ENCODE assay signal across 9 cellular contexts in the genomic region with DNA sequence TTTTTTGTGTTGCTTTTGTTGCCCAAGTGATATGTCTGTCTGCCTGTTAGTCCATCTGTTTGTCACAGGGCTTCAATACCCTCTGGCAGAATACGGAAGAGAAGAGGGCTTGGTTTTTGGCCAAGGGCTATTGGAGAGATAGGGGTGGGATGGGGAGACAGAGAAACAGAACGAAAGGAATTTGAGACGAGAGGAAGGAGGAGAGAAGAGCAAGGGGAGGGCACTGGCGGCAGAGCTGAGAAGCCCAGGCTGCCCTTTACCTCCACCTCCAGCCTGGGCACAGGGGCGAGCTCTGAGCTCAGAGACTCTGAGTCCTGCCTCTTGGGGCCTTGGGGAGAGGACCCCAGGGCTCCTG. TPM values are rescaled to one million over a fixed set of nuclear protein-coding genes. Genes with fewer than 3 reads are reported as not detected.
DNase-seq lines count a peak whose midpoint lies in the region; ATAC-seq and TF ChIP-seq lines count a peak whose summit lies in the region.
"Had no signal": no experiment of that assay in that cellular context is flagged by ENCODE, and none has a peak within 500 bp of the region (broad histone marks: within the 10 kb centered on the region; RNA-seq: fewer than 3 reads in every experiment).

No MANE protein-coding gene starts in this region.

- no peaks in the 10 kb centered on the region for H3K9me3 ChIP-seq in gastrocnemius medialis

- ATAC-seq in gastrocnemius medialis = no peak
- ATAC-seq in GM19035 (IDR thresholded peaks at IDR 0.05; ENCODE audit: unreplicated experiment) = no peak
- ATAC-seq in GM18520 (IDR thresholded peaks at IDR 0.05; ENCODE audit: unreplicated experiment) = no peak

- TF ChIP-seq POLR2A in gastrocnemius medialis (IDR thresholded peaks at IDR 0.05) = no peak

- DNase-seq in G401 (ENCODE audit: low spot score) (peak; percentile 46), epithelial cell of prostate (ENCODE audit: low read depth, low spot score) (no peak), gastrocnemius medialis (no peak), NCI-H1436 treated with DMSO at 0.1 percent for 48 hours (lab: John Stamatoyannopoulos, UW) (no peak), ecto neural progenitor cell (ENCODE audit: low spot score) (no peak)
- DNase-seq in T-helper 2 cell treated with Interferon-gamma antibody and Interleukin-4, amounts not matched to agents 5 μg/mL and 100 μg/mL, for 36 hours (ENCODE audit: low spot score) = no peak
- DNase-seq: NCI-H226 had no signal

- H3K27ac ChIP-seq in epithelial cell of prostate = peak overlapping the region; percentile 79
- H3K27ac ChIP-seq in gastrocnemius medialis = peak overlapping the region; percentile 56 to 92 (median 80)

- H3K27ac Mint-ChIP-seq in T-helper 2 cell treated with Interferon-gamma antibody and Interleukin-4, amounts not matched to agents 5 μg/mL and 100 μg/mL, for 36 hours = peak overlapping the region; percentile 98

- H3K9me3 Mint-ChIP-seq in T-helper 2 cell treated with Interferon-gamma antibody and Interleukin-4, amounts not matched to agents 5 μg/mL and 100 μg/mL, for 36 hours = no peaks in the 10 kb centered on the region

- in situ Hi-C loops in G401 (cut with HindIII; ENCODE audit: low sequenced_read_pairs) = no loop called here
- in situ Hi-C loops in gastrocnemius medialis (cut with MboI; ENCODE audit: low sequenced_read_pairs in 4 of 4) = loop anchor here in 2 of 4 donors (25.0 kb wide), 1 partner anchor 111 kb away; no protein-coding TSS in a partner anchor

- intact Hi-C loops in gastrocnemius medialis (cut with DNase I; ENCODE audit: low total_unique reads) = loop anchor here (10.0 kb wide), 1 partner anchor 119 kb away; no protein-coding TSS in a partner anchor

- no peaks in the 10 kb centered on the region for H3K27me3 ChIP-seq in gastrocnemius medialis

- peaks cover 65% of the 10 kb centered on the region for H3K4me1 Mint-ChIP-seq in T-helper 2 cell treated with Interferon-gamma antibody and Interleukin-4, amounts not matched to agents 5 μg/mL and 100 μg/mL, for 36 hours (ENCODE audit: low read depth)

- H3K36me3 Mint-ChIP-seq in T-helper 2 cell treated with Interferon-gamma antibody and Interleukin-4, amounts not matched to agents 5 μg/mL and 100 μg/mL, for 36 hours (ENCODE audit: low read depth) = peaks cover 11% of the 10 kb centered on the region

- peaks cover 77% of the 10 kb centered on the region in 2 donors for H3K4me1 ChIP-seq in gastrocnemius medialis

- no peaks in the 10 kb centered on the region for H3K27me3 Mint-ChIP-seq in T-helper 2 cell treated with Interferon-gamma antibody and Interleukin-4, amounts not matched to agents 5 μg/mL and 100 μg/mL, for 36 hours (ENCODE audit: low read depth)

- no peak overlapping the region for H3K4me3 ChIP-seq in gastrocnemius medialis

- TF ChIP-seq CTCF in gastrocnemius medialis (IDR thresholded peaks at IDR 0.05 in 4 of 5, conservative IDR thresholded peaks at IDR 0.05 in 1 of 5) = no peak

- H3K36me3 ChIP-seq in gastrocnemius medialis = no peaks in the 10 kb centered on the region

- peak overlapping the region; percentile 95 for H3K4me3 Mint-ChIP-seq in T-helper 2 cell treated with Interferon-gamma antibody and Interleukin-4, amounts not matched to agents 5 μg/mL and 100 μg/mL, for 36 hours

RNA-seq across cellular contexts. Expression of gene WASF2, which starts 33.7 kb away (rescaled TPM):
- total RNA-seq in G401 (2014; rRNA removed; shearing (Covaris generic)) = 10.4 and 14.2 TPM in 2 replicates
- total RNA-seq in gastrocnemius medialis = 10 to 100 TPM; 10.6 to 16.7 (median 13.3) TPM
